Comparison of ENCODE assay signal across 1 cellular context in genomic region chr4:48047421-48047844, GRCh38.
TF ChIP-seq lines count a peak whose summit lies in the region.

No MANE protein-coding gene starts in this region.

TF ChIP-seq in SK-N-SH, 30 proteins besides CTCF, POLR2A, EP300 and RAD21 (continued from another document):
- TF ChIP-seq TCF12 (IDR thresholded peaks at IDR 0.05) (no peak), RFX5 (IDR thresholded peaks at IDR 0.05; ENCODE audit: low read length) (no peak)
